Comparison of ENCODE assay signal across 19 cellular contexts in the genomic region with DNA sequence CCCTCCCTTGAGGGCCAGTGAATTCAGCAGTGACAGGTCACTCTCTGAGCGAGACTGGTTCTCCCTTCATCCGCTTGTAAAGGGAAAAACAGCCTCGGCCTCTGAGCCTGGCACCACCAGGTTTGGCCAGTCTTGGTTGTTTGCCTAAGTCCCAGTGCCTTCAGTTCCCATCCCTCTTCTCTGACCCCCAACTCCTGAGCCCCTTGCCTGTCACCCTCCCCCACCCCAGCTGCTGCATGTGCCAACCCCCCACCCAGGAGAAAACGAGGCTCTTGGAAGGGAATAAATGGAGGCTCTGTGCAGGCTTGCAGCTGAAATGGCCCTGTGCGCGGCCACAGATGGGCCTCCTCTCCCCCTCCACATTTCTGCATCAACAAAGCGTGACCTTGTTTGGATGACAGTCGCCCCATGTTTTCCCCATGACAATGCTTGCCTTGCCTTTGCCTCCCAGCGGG.
"Had no signal": no experiment of that assay in that cellular context is flagged by ENCODE, and none has a peak within 500 bp of the region (broad histone marks: within the 10 kb centered on the region; RNA-seq: fewer than 3 reads in every experiment).

No MANE protein-coding gene starts in this region.

- DNase-seq: activated CD4-positive, alpha-beta T cell treated with anti-CD3 and anti-CD28 coated beads, Interleukin-2, amount 50 U/mL, for 1 hour; activated naive CD8-positive, alpha-beta T cell treated with anti-CD3 and anti-CD28 coated beads for 36 hours; aorta; endodermal cell; kidney; left ventricle myocardium superior; mesenchymal stem cell; right cardiac atrium; SK-N-SH; stimulated activated CD4-positive, alpha-beta T cell treated with anti-CD3 and anti-CD28 coated beads, Interleukin-4, amount 100 ng/mL, for 24 hours; stimulated activated naive CD4-positive, alpha-beta T cell; T-helper 1 cell; T1000; upper lobe of left lung had no signal

- H3K9me3 Mint-ChIP-seq: activated naive CD8-positive, alpha-beta T cell treated with anti-CD3 and anti-CD28 coated beads for 36 hours; activated T-helper 1 cell treated with anti-CD3 and anti-CD28 coated beads, Interleukin-12 subunit alpha, Interleukin-12 subunit beta, Interleukin-2, Interleukin-4 antibody, amounts not matched to agents 30 ng/mL and 10 ng/mL and 1 ng/mL, durations not matched to agents 14 hours and 24 hours and 36 hours; endodermal cell had no signal

- H3K27me3 ChIP-seq: gastroesophageal sphincter, suprapubic skin, upper lobe of left lung had no signal

- H3K9me3 ChIP-seq: gastroesophageal sphincter, SK-N-SH, suprapubic skin, upper lobe of left lung had no signal

- H3K27me3 Mint-ChIP-seq: activated naive CD8-positive, alpha-beta T cell treated with anti-CD3 and anti-CD28 coated beads for 36 hours had no signal

- H3K4me3 ChIP-seq: gastroesophageal sphincter, skin epidermis, suprapubic skin, upper lobe of left lung had no signal

- ATAC-seq: activated CD4-positive, CD25-positive, alpha-beta regulatory T cell treated with anti-CD3 and anti-CD28 coated beads, Interleukin-2, amount 50 U/mL, for 24 hours; gastroesophageal sphincter; left ventricle myocardium superior; right cardiac atrium had no signal

- H3K4me3 Mint-ChIP-seq: activated naive CD8-positive, alpha-beta T cell treated with anti-CD3 and anti-CD28 coated beads for 36 hours had no signal

- H3K27ac Mint-ChIP-seq: endodermal cell had no signal

- H3K27ac ChIP-seq: gastroesophageal sphincter, skin epidermis, suprapubic skin, upper lobe of left lung had no signal
